ENCODE assay signal across 9 cellular contexts in genomic region chr9:34869390-34869789, GRCh38.
A peak's percentile ranks its signal among the peaks of the same experiment; 100 is the strongest.
DNase-seq lines count a peak whose midpoint lies in the region; ATAC-seq, FAIRE-seq and TF ChIP-seq lines count a peak whose summit lies in the region.
"Had no signal": no experiment of that assay in that cellular context is flagged by ENCODE, and none has a peak within 500 bp of the region (broad histone marks: within the 10 kb centered on the region; RNA-seq: fewer than 3 reads in every experiment).

No MANE protein-coding gene starts in this region.

- DNase-seq in AG10803 (ENCODE audit: low read depth) (peak; percentile 20), PC-9 (no peak), foreskin keratinocyte (peak in 1 of 2 donors; percentile 33), GM12891 (ENCODE audit: insufficient read length, low spot score) (no peak), activated gamma-delta T cell (lab: John Stamatoyannopoulos, UW) (no peak)
- DNase-seq: stimulated activated CD4-positive, alpha-beta T cell treated with anti-CD3 and anti-CD28 coated beads, Interleukin-2, amount 100 ng/mL, for 24 hours had no signal

- H3K9me2 ChIP-seq in PC-9 (ENCODE audit: insufficient read depth), result no peaks in the 10 kb centered on the region

- CTCF ChIA-PET in PC-9 (lab: Charles Lee), result no interaction called here

- no peaks in the 10 kb centered on the region for H3F3A ChIP-seq in PC-9 (ENCODE audit: insufficient read depth, low read depth)

- H3K4me2 ChIP-seq in PC-9, result no peak overlapping the region

- intact Hi-C loops in PC-9 (cut with micrococcal nuclease; ENCODE audit: unreplicated experiment), result no loop called here

- H3K4me1 ChIP-seq in PC-9 (replicated peaks; ENCODE audit: insufficient read depth) (no peaks in the 10 kb centered on the region), foreskin keratinocyte (no peaks in the 10 kb centered on the region)

- no peaks in the 10 kb centered on the region for H3K79me2 ChIP-seq in PC-9 (ENCODE audit: low read depth)

- no peak overlapping the region for H2AFZ ChIP-seq in PC-9

- FAIRE-seq in GM12891 (lab: Jason Lieb, UNC), result no peak

- ATAC-seq in foreskin keratinocyte (no peak), GM19455 (IDR thresholded peaks at IDR 0.05; ENCODE audit: unreplicated experiment) (no peak), GM21515 (IDR thresholded peaks at IDR 0.05; ENCODE audit: unreplicated experiment) (no peak)

- H3K36me3 ChIP-seq in PC-9 (ENCODE audit: low read depth), result no peaks in the 10 kb centered on the region

- POLR2A ChIA-PET in PC-9 (lab: Charles Lee; ENCODE audit: unreplicated experiment), result no interaction called here

- no peak overlapping the region for H3K4me3 ChIP-seq in AG10803 (ENCODE audit: low read length)
- H3K4me3 ChIP-seq in PC-9, result no peak overlapping the region

- H3K27ac ChIP-seq in PC-9, result no peak overlapping the region
- no peak overlapping the region for H3K27ac ChIP-seq in foreskin keratinocyte

- H4K20me1 ChIP-seq in PC-9 (ENCODE audit: insufficient read depth), result no peaks in the 10 kb centered on the region

- H3K27me3 ChIP-seq in PC-9 (ENCODE audit: insufficient read depth, low read depth) (no peaks in the 10 kb centered on the region), foreskin keratinocyte (no peaks in the 10 kb centered on the region)

- no peaks in the 10 kb centered on the region for H3K9me3 ChIP-seq in PC-9 (ENCODE audit: insufficient read depth, low read depth)

- no peak for TF ChIP-seq POLR2A in GM12891 (IDR thresholded peaks at IDR 0.05; ENCODE audit: low read depth, low read length)

- BruUV-seq in PC-9 (replicated peaks; lab: Mats Ljungman, UMichigan), result no TSS peak

- TF ChIP-seq CTCF in AG10803 (conservative IDR thresholded peaks at IDR 0.05; ENCODE audit: low read length) (peak; percentile 31; the same call in 1 of the 2 replicates), GM12872 (IDR thresholded peaks at IDR 0.05; ENCODE audit: insufficient read depth, low read depth, low read length) (peak; percentile 34; the same call in 2 of the 3 replicates), PC-9 (conservative IDR thresholded peaks at IDR 0.05) (0 out of 2 replicates have a peak, but pooled peaks have one; percentile 25), foreskin keratinocyte (conservative IDR thresholded peaks at IDR 0.05) (peak; percentile 71)

TF ChIP-seq in GM12891, 5 proteins besides CTCF, POLR2A, EP300 and RAD21:
- TF ChIP-seq POLR2AphosphoS5 (IDR thresholded peaks at IDR 0.05; ENCODE audit: low read depth, low read length) (no peak), POU2F2 (IDR thresholded peaks at IDR 0.05; ENCODE audit: low read depth, low read length) (no peak), PAX5 (IDR thresholded peaks at IDR 0.05; ENCODE audit: insufficient read depth, low read length, severe bottlenecking) (no peak), TAF1 (IDR thresholded peaks at IDR 0.05; ENCODE audit: low read depth, low read length) (no peak), SPI1 (IDR thresholded peaks at IDR 0.05; ENCODE audit: low read depth, low read length) (no peak)
